20 cellular contexts compared by ENCODE assay signal in genomic region chr9:111282940-111283339, GRCh38. TPM values are rescaled to one million over a fixed set of nuclear protein-coding genes. Genes with fewer than 3 reads are reported as not detected.
"Had no signal": no experiment of that assay in that cellular context is flagged by ENCODE, and none has a peak within 500 bp of the region (broad histone marks: within the 10 kb centered on the region; RNA-seq: fewer than 3 reads in every experiment).

No MANE protein-coding gene starts in this region.

- H3K4me3 Mint-ChIP-seq: activated naive CD8-positive, alpha-beta T cell treated with anti-CD3 and anti-CD28 coated beads for 36 hours; naive thymus-derived CD8-positive, alpha-beta T cell; stimulated activated memory B cell treated with anti-CD40 and anti-IgM and Interleukin-4, amounts not matched to agents 10 μg/mL and 1 μg/mL and 100 μg/mL, for 72 hours; T-helper 2 cell treated with Interferon-gamma antibody and Interleukin-4, amounts not matched to agents 5 μg/mL and 100 μg/mL, for 36 hours had no signal

- H3K4me3 ChIP-seq: left lung had no signal

- H3K9me3 ChIP-seq: left lung, neutrophil had no signal

- DNase-seq: activated CD4-positive, alpha-beta T cell treated with anti-CD3 and anti-CD28 coated beads, Interleukin-2, amount 50 U/mL, for 1 hour; activated CD4-positive, CD25-positive, alpha-beta regulatory T cell; activated CD8-positive, alpha-beta memory T cell treated with anti-CD3 and anti-CD28 coated beads for 24 hours; activated gamma-delta T cell treated with Interleukin-2 at 50 U/mL for 16 hours; activated naive CD8-positive, alpha-beta T cell treated with anti-CD3 and anti-CD28 coated beads for 36 hours; hypothalamus; kidney; left lung; naive thymus-derived CD8-positive, alpha-beta T cell; stimulated activated CD4-positive, alpha-beta T cell treated with anti-CD3 and anti-CD28 coated beads, Interleukin-2, amount 100 ng/mL, for 48 hours had no signal

- H3K79me2 ChIP-seq: parathyroid adenoma had no signal

- H2AFZ ChIP-seq: parathyroid adenoma had no signal

- H3K9ac ChIP-seq: parathyroid adenoma had no signal

- H3K27ac ChIP-seq: left lung, neutrophil, parathyroid adenoma had no signal

- H3K27me3 Mint-ChIP-seq: stimulated activated memory B cell treated with anti-CD40 and anti-IgM and Interleukin-4, amounts not matched to agents 10 μg/mL and 1 μg/mL and 100 μg/mL, for 72 hours had no signal

- H3K9me3 Mint-ChIP-seq: activated naive CD8-positive, alpha-beta T cell treated with anti-CD3 and anti-CD28 coated beads for 36 hours; T-helper 2 cell treated with Interferon-gamma antibody and Interleukin-4, amounts not matched to agents 5 μg/mL and 100 μg/mL, for 36 hours had no signal

- ATAC-seq: left lung; naive thymus-derived CD8-positive, alpha-beta T cell; stimulated activated memory B cell treated with anti-CD40 and anti-IgM and Interleukin-4, amounts not matched to agents 10 μg/mL and 1 μg/mL and 100 μg/mL, for 72 hours had no signal

- H3K27ac Mint-ChIP-seq: activated naive CD8-positive, alpha-beta T cell treated with anti-CD3 and anti-CD28 coated beads for 36 hours; naive thymus-derived CD8-positive, alpha-beta T cell; stimulated activated memory B cell treated with anti-CD40 and anti-IgM and Interleukin-4, amounts not matched to agents 10 μg/mL and 1 μg/mL and 100 μg/mL, for 72 hours; T-helper 2 cell treated with Interferon-gamma antibody and Interleukin-4, amounts not matched to agents 5 μg/mL and 100 μg/mL, for 36 hours had no signal

- H3K36me3 ChIP-seq: left lung, neutrophil had no signal

- H3K36me3 Mint-ChIP-seq: activated naive CD8-positive, alpha-beta T cell treated with anti-CD3 and anti-CD28 coated beads for 36 hours; naive thymus-derived CD8-positive, alpha-beta T cell; stimulated activated memory B cell treated with anti-CD40 and anti-IgM and Interleukin-4, amounts not matched to agents 10 μg/mL and 1 μg/mL and 100 μg/mL, for 72 hours had no signal

- H3K27me3 ChIP-seq: left lung had no signal

- H3K4me1 ChIP-seq: parathyroid adenoma had no signal

- H3K4me1 Mint-ChIP-seq: activated naive CD8-positive, alpha-beta T cell treated with anti-CD3 and anti-CD28 coated beads for 36 hours; naive thymus-derived CD8-positive, alpha-beta T cell; stimulated activated memory B cell treated with anti-CD40 and anti-IgM and Interleukin-4, amounts not matched to agents 10 μg/mL and 1 μg/mL and 100 μg/mL, for 72 hours had no signal

RNA-seq across cellular contexts. Expression of gene OR2K2, which starts 47.1 kb away (rescaled TPM):
- total RNA-seq: activated naive CD8-positive, alpha-beta T cell treated with anti-CD3 and anti-CD28 coated beads for 36 hours; dermis microvascular lymphatic vessel endothelial cell; epithelial cell of proximal tubule; fibroblast of villous mesenchyme; kidney; left lung; mucosa of gallbladder; naive thymus-derived CD8-positive, alpha-beta T cell; urinary bladder had no signal
- polyA plus RNA-seq: naive thymus-derived CD8-positive, alpha-beta T cell; thymus; urinary bladder had no signal
